25 cellular contexts compared by ENCODE assay signal in genomic region chr2:66641685-66642084, GRCh38.
"Had no signal": no experiment of that assay in that cellular context is flagged by ENCODE, and none has a peak within 500 bp of the region (broad histone marks: within the 10 kb centered on the region; RNA-seq: fewer than 3 reads in every experiment).

No MANE protein-coding gene starts in this region.

- H3K27ac Mint-ChIP-seq: dendritic cell treated with granulocyte-macrophage colony-stimulating factor and Interleukin-4, amounts not matched to agents 40 ng/mL and 50 ng/mL, for 4 days; effector memory CD8-positive, alpha-beta T cell; endodermal cell had no signal

- H3K27me3 ChIP-seq: colonic mucosa, dorsolateral prefrontal cortex, esophagus muscularis mucosa, esophagus squamous epithelium, foreskin keratinocyte, gastrocnemius medialis, gastroesophageal sphincter, heart left ventricle, heart right ventricle had no signal

- H3K4me1 ChIP-seq: colonic mucosa, esophagus muscularis mucosa, esophagus squamous epithelium, foreskin keratinocyte, gastrocnemius medialis, gastroesophageal sphincter, heart left ventricle, heart right ventricle had no signal

- H3K4me3 ChIP-seq: colonic mucosa, coronary artery, dorsolateral prefrontal cortex, esophagus muscularis mucosa, esophagus squamous epithelium, gastrocnemius medialis, gastroesophageal sphincter, heart left ventricle, heart right ventricle had no signal

- H3K4me3 Mint-ChIP-seq: dendritic cell treated with granulocyte-macrophage colony-stimulating factor and Interleukin-4, amounts not matched to agents 40 ng/mL and 50 ng/mL, for 4 days; effector memory CD8-positive, alpha-beta T cell; endodermal cell had no signal

- H3K4me1 Mint-ChIP-seq: endodermal cell had no signal

- ATAC-seq: effector memory CD8-positive, alpha-beta T cell; esophagus mucosa; foreskin keratinocyte; gastrocnemius medialis; gastroesophageal sphincter; heart left ventricle; heart right ventricle had no signal

- H3K27me3 Mint-ChIP-seq: dendritic cell treated with granulocyte-macrophage colony-stimulating factor and Interleukin-4, amounts not matched to agents 40 ng/mL and 50 ng/mL, for 4 days; effector memory CD8-positive, alpha-beta T cell had no signal

- DNase-seq: colonic mucosa; cortex of kidney; dermis blood vessel endothelial cell; dorsolateral prefrontal cortex; effector CD4-positive, alpha-beta T cell; effector CD8-positive, alpha-beta T cell; effector memory CD4-positive, alpha-beta T cell; effector memory CD8-positive, alpha-beta T cell; endodermal cell; erythroblast; esophagus squamous epithelium; foreskin fibroblast; foreskin keratinocyte; foreskin melanocyte; gastrocnemius medialis; glutamatergic neuron; head of caudate nucleus; heart left ventricle; heart right ventricle had no signal

- H3K27ac ChIP-seq: colonic mucosa, coronary artery, dorsolateral prefrontal cortex, epithelial cell of prostate, esophagus muscularis mucosa, esophagus squamous epithelium, foreskin keratinocyte, gastrocnemius medialis, gastroesophageal sphincter, heart left ventricle, heart right ventricle had no signal

- H3K36me3 ChIP-seq: colonic mucosa, esophagus muscularis mucosa, esophagus squamous epithelium, gastrocnemius medialis, gastroesophageal sphincter, heart left ventricle, heart right ventricle had no signal

- H3K9me3 ChIP-seq: colonic mucosa, esophagus muscularis mucosa, esophagus squamous epithelium, gastrocnemius medialis, gastroesophageal sphincter had no signal
